ENCODE assay signal across 1 cellular context in the genomic region with DNA sequence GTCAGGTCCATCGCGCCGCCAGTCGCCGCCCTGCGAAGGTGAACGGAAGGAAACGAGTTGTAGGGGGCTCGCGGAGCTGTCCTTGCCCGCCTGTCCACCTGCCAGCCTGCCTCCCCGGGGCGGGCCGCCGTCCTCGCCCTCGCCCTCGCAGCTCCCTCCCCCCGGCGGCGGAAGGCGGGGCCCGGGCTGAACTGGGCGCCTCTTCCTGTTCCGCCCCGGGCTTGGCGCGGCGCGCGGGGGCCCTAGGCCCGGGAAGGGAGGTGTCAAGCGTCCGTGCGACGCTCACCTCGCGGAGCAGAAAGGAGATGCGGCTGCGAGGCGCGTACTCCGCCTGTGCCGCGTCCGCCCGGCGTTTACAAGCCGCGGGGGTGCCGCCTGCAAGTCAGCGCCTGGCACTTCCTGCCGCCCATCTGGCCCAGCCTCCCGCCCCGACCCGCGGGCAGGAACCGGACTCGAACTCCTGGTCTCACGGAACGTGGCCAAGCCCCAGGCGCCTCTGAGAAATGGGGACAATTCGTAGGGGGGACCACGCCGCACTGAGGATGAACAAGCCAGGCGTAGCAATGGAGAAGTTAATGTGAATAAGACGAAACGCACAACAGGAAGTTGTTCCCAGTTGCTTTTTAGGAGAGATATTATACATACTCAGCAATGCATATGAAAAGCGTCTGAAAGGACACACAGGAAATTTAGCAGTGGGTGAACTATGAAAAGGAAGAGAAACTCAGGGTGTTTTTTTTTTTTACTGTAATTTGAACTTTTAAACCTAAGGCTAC.
TF ChIP-seq lines count a peak whose summit lies in the region.

Gene CNPPD1, minus strand, starts transcription at position 108 of the 776 bp plus-strand sequence. Its CDS starts 97 bp downstream, at position 11.

TF ChIP-seq in GM12878, 131 proteins besides CTCF, POLR2A, EP300 and RAD21 (continued from another document and continues in another):
- TF ChIP-seq NR2C2 (IDR thresholded peaks at IDR 0.05; ENCODE audit: borderline replicate concordance, control insufficient read depth, insufficient read length, low read depth) = no peak
- TF ChIP-seq, protein P1, sequence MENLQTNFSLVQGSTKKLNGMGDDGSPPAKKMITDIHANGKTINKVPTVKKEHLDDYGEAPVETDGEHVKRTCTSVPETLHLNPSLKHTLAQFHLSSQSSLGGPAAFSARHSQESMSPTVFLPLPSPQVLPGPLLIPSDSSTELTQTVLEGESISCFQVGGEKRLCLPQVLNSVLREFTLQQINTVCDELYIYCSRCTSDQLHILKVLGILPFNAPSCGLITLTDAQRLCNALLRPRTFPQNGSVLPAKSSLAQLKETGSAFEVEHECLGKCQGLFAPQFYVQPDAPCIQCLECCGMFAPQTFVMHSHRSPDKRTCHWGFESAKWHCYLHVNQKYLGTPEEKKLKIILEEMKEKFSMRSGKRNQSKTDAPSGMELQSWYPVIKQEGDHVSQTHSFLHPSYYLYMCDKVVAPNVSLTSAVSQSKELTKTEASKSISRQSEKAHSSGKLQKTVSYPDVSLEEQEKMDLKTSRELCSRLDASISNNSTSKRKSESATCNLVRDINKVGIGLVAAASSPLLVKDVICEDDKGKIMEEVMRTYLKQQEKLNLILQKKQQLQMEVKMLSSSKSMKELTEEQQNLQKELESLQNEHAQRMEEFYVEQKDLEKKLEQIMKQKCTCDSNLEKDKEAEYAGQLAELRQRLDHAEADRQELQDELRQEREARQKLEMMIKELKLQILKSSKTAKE (IDR thresholded peaks at IDR 0.05; ENCODE audit: low read depth, poor library complexity, severe bottlenecking) = no peak
- TF ChIP-seq LARP7 (IDR thresholded peaks at IDR 0.05) = peak; percentile 99
- 0 out of 2 replicates have a peak, but pooled peaks have one; percentile 7 for TF ChIP-seq PAX5 (IDR thresholded peaks at IDR 0.05; ENCODE audit: borderline replicate concordance, low read depth, low read length)
- no peak for TF ChIP-seq USF2 (IDR thresholded peaks at IDR 0.05; ENCODE audit: borderline replicate concordance, low read depth, low read length)
- no peak for TF ChIP-seq TARDBP (IDR thresholded peaks at IDR 0.05; ENCODE audit: borderline replicate concordance)
- TF ChIP-seq HDAC6 (IDR thresholded peaks at IDR 0.05; ENCODE audit: unreplicated experiment) = no peak
- TF ChIP-seq WRNIP1 (IDR thresholded peaks at IDR 0.05; ENCODE audit: borderline replicate concordance, low read depth, low read length) = no peak
- no peak for TF ChIP-seq SRF (IDR thresholded peaks at IDR 0.05; ENCODE audit: low read depth in 2 of 2, low read length in 2 of 2)
- no peak for TF ChIP-seq RELB (IDR thresholded peaks at IDR 0.05; ENCODE audit: low read depth)
- TF ChIP-seq BACH1 (IDR thresholded peaks at IDR 0.05; ENCODE audit: borderline replicate concordance) = peak; percentile 91
- TF ChIP-seq RB1 (IDR thresholded peaks at IDR 0.05; ENCODE audit: borderline replicate concordance) = peak; percentile 82; the same call in 1 of the 2 replicates
- TF ChIP-seq RCOR1 (conservative IDR thresholded peaks at IDR 0.05; ENCODE audit: low read depth, low read length) = no peak
- no peak for TF ChIP-seq RBBP5 (conservative IDR thresholded peaks at IDR 0.05)
- TF ChIP-seq GABPA (IDR thresholded peaks at IDR 0.05; ENCODE audit: low read depth) = peak; percentile 69
- TF ChIP-seq KLF5 (IDR thresholded peaks at IDR 0.05; ENCODE audit: partially characterized antibody) = no peak
- TF ChIP-seq YY1 (IDR thresholded peaks at IDR 0.05; ENCODE audit: low read depth, low read length) = peak; percentile 25; the same call in 1 of the 2 replicates
- no peak for TF ChIP-seq RAD51 (IDR thresholded peaks at IDR 0.05)
- TF ChIP-seq ZNF384 (IDR thresholded peaks at IDR 0.05; ENCODE audit: borderline replicate concordance, low read depth, low read length) = no peak
- TF ChIP-seq REST (IDR thresholded peaks at IDR 0.05; ENCODE audit: low read depth, low read length) = no peak
- no peak for TF ChIP-seq ZBTB11 (CRISPR knock-in tag; IDR thresholded peaks at IDR 0.05)
- no peak for TF ChIP-seq NFYA (IDR thresholded peaks at IDR 0.05; ENCODE audit: borderline replicate concordance, low read depth, low read length)
- TF ChIP-seq CREM (IDR thresholded peaks at IDR 0.05; ENCODE audit: low read depth) = peak; percentile 57
- TF ChIP-seq SMC3 (IDR thresholded peaks at IDR 0.05; ENCODE audit: borderline replicate concordance, low read length) = no peak
- TF ChIP-seq, protein P2, sequence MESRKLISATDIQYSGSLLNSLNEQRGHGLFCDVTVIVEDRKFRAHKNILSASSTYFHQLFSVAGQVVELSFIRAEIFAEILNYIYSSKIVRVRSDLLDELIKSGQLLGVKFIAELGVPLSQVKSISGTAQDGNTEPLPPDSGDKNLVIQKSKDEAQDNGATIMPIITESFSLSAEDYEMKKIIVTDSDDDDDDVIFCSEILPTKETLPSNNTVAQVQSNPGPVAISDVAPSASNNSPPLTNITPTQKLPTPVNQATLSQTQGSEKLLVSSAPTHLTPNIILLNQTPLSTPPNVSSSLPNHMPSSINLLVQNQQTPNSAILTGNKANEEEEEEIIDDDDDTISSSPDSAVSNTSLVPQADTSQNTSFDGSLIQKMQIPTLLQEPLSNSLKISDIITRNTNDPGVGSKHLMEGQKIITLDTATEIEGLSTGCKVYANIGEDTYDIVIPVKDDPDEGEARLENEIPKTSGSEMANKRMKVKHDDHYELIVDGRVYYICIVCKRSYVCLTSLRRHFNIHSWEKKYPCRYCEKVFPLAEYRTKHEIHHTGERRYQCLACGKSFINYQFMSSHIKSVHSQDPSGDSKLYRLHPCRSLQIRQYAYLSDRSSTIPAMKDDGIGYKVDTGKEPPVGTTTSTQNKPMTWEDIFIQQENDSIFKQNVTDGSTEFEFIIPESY (IDR thresholded peaks at IDR 0.05) = no peak
- no peak for TF ChIP-seq SIX5 (IDR thresholded peaks at IDR 0.05; ENCODE audit: low read depth, low read length, severe bottlenecking)
- peak; percentile 63 for TF ChIP-seq MXI1 (IDR thresholded peaks at IDR 0.05; ENCODE audit: low read depth, low read length)
- no peak for TF ChIP-seq STAT3 (IDR thresholded peaks at IDR 0.05; ENCODE audit: low read depth, low read length)
- no peak for TF ChIP-seq NBN (IDR thresholded peaks at IDR 0.05)
- peak; percentile 76; the same call in 1 of the 2 replicates for TF ChIP-seq ZNF217 (IDR thresholded peaks at IDR 0.05)
- TF ChIP-seq MYB (IDR thresholded peaks at IDR 0.05; ENCODE audit: borderline replicate concordance, low read depth, low read length) = no peak
- TF ChIP-seq PKNOX1 (IDR thresholded peaks at IDR 0.05) = no peak
- TF ChIP-seq SMAD1 (IDR thresholded peaks at IDR 0.05; ENCODE audit: low read depth, partially characterized antibody) = no peak
- TF ChIP-seq POLR2AphosphoS2 (IDR thresholded peaks at IDR 0.05; ENCODE audit: low read depth, low read length) = peak; percentile 80; the same call in 1 of the 2 replicates
- no peak for TF ChIP-seq EED (IDR thresholded peaks at IDR 0.05; ENCODE audit: low read depth)
- 0 out of 2 replicates have a peak, but pooled peaks have one; percentile 64 for TF ChIP-seq ZNF24 (IDR thresholded peaks at IDR 0.05)
- TF ChIP-seq, protein P3, sequence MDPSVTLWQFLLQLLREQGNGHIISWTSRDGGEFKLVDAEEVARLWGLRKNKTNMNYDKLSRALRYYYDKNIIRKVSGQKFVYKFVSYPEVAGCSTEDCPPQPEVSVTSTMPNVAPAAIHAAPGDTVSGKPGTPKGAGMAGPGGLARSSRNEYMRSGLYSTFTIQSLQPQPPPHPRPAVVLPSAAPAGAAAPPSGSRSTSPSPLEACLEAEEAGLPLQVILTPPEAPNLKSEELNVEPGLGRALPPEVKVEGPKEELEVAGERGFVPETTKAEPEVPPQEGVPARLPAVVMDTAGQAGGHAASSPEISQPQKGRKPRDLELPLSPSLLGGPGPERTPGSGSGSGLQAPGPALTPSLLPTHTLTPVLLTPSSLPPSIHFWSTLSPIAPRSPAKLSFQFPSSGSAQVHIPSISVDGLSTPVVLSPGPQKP (IDR thresholded peaks at IDR 0.05; ENCODE audit: low read depth, low read length) = no peak; the same call in 1 of the 2 replicates
- no peak for TF ChIP-seq JUND (IDR thresholded peaks at IDR 0.05; ENCODE audit: low read depth, low read length)
- no peak for TF ChIP-seq TCF7 (IDR thresholded peaks at IDR 0.05; ENCODE audit: borderline replicate concordance)
- no peak for TF ChIP-seq PAX8 (IDR thresholded peaks at IDR 0.05)
- TF ChIP-seq, protein P4, sequence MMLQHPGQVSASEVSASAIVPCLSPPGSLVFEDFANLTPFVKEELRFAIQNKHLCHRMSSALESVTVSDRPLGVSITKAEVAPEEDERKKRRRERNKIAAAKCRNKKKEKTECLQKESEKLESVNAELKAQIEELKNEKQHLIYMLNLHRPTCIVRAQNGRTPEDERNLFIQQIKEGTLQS (IDR thresholded peaks at IDR 0.05; ENCODE audit: borderline replicate concordance, extremely low read depth, low read depth, low read length) = no peak
- peak; percentile 16; the same call in 1 of the 2 replicates for TF ChIP-seq TCF3 (IDR thresholded peaks at IDR 0.05; ENCODE audit: borderline replicate concordance, insufficient read depth, low read depth, low read length)
- no peak for TF ChIP-seq TBL1XR1 (IDR thresholded peaks at IDR 0.05; ENCODE audit: low read depth, low read length)
